ENCODE assay signal across 10 cellular contexts in the genomic region with DNA sequence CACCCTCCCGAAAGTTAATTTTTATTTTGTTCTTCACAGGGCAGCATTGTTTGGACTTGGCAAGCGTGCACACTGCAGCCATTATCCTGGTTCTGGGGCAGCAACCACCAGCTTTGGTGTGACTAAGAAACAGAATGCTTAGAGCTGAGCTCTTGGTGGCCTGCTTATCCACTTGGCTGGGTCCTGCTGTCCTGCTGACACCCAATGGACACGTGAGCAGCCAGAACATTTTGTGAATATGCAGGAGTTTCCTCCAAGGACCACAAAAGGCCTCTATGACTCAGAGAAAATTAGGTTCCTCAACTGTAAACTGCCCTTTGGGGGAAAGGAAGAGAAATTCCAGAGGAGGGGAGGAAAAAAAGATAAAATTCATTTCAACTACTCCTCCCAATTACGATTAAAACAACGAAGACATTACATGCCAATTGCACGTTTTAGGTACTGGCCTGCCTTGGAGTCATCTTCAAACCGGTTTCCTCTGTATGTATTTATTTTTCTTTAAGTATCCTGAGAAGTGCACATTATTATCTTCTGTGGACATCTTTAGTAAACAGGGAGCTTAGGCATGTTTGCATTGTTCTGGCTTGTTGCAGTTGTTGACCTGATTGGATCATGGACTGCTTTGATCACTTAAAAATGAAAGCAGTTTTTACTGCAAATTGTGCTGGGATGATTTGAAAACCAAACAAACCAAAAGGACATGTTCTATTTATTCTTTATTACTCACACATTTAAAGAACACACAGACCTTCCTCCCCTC.
DNase-seq lines count a peak whose midpoint lies in the region; ATAC-seq and TF ChIP-seq lines count a peak whose summit lies in the region.
"Had no signal": no experiment of that assay in that cellular context is flagged by ENCODE, and none has a peak within 500 bp of the region (broad histone marks: within the 10 kb centered on the region; RNA-seq: fewer than 3 reads in every experiment).

No MANE protein-coding gene starts in this region.

- peak; percentile 61 for DNase-seq in AG08395 (ENCODE audit: low spot score)
- DNase-seq in NB4 (ENCODE audit: low read depth): peak; percentile 1
- no peak for DNase-seq in chondrocyte (ENCODE audit: low spot score)
- DNase-seq in GM10248 (ENCODE audit: extremely low spot score): no peak
- no peak for DNase-seq in activated CD4-positive, alpha-beta T cell treated with anti-CD3 and anti-CD28 coated beads, Interleukin-2, amount 50 U/mL, for 48 hours

- no peak for TF ChIP-seq CTCF in NB4 (IDR thresholded peaks at IDR 0.05; ENCODE audit: low read depth, low read length)
- TF ChIP-seq CTCF in chondrocyte (IDR thresholded peaks at IDR 0.05): no peak
- no peak for TF ChIP-seq CTCF in GM10248 (IDR thresholded peaks at IDR 0.05; ENCODE audit: control extremely low read depth, extremely low read depth, low read depth, missing control alignments)

- peaks cover 21% of the 10 kb centered on the region for H3K4me1 ChIP-seq in mesodermal cell (ENCODE audit: control insufficient read depth, insufficient read depth, low read length, poor library complexity, severe bottlenecking)

- no peak for TF ChIP-seq POLR2A in NB4 (IDR thresholded peaks at IDR 0.05; ENCODE audit: extremely low read depth, insufficient read length)

- H3K27ac Mint-ChIP-seq in chondrocyte (ENCODE audit: unreplicated experiment): peak overlapping the region; percentile 68
- no peak overlapping the region for H3K27ac Mint-ChIP-seq in stimulated activated memory B cell treated with anti-CD40 and anti-IgM and Interleukin-4, amounts not matched to agents 10 μg/mL and 1 μg/mL and 100 μg/mL, for 72 hours
- H3K27ac Mint-ChIP-seq: activated naive CD8-positive, alpha-beta T cell; stimulated activated naive CD8-positive, alpha-beta T cell treated with anti-CD3 and anti-CD28 coated beads, Interleukin-15, Interleukin-2, amounts not matched to agents 100 ng/mL and 50 ng/mL, for 24 hours had no signal

- H3K27ac ChIP-seq in mesodermal cell (ENCODE audit: low read depth, low read length, severe bottlenecking): peak overlapping the region; percentile 76

- peaks cover 2% of the 10 kb centered on the region for H3K36me3 Mint-ChIP-seq in chondrocyte (ENCODE audit: low read depth)
- H3K36me3 Mint-ChIP-seq in stimulated activated memory B cell treated with anti-CD40 and anti-IgM and Interleukin-4, amounts not matched to agents 10 μg/mL and 1 μg/mL and 100 μg/mL, for 72 hours: peaks cover 6% of the 10 kb centered on the region

- H3K27me3 Mint-ChIP-seq in chondrocyte (ENCODE audit: low read depth): no peaks in the 10 kb centered on the region
- H3K27me3 Mint-ChIP-seq in stimulated activated memory B cell treated with anti-CD40 and anti-IgM and Interleukin-4, amounts not matched to agents 10 μg/mL and 1 μg/mL and 100 μg/mL, for 72 hours: no peaks in the 10 kb centered on the region
- H3K27me3 Mint-ChIP-seq: stimulated activated naive CD8-positive, alpha-beta T cell treated with anti-CD3 and anti-CD28 coated beads, Interleukin-15, Interleukin-2, amounts not matched to agents 100 ng/mL and 50 ng/mL, for 24 hours had no signal

- no peaks in the 10 kb centered on the region for H3K36me3 ChIP-seq in mesodermal cell (ENCODE audit: control insufficient read depth, insufficient read depth, low read length)

- H3K9me3 ChIP-seq in mesodermal cell (ENCODE audit: control insufficient read depth, low read length): no peaks in the 10 kb centered on the region

- 81 to 83% methylated on average over 1 to 6 of the region's 7 CpGs for WGBS in mesodermal cell (ENCODE audit: insufficient coverage in 2 of 2), 2 experiments

- H3K4me1 Mint-ChIP-seq in chondrocyte (ENCODE audit: low read depth): peaks cover 29% of the 10 kb centered on the region
- no peaks in the 10 kb centered on the region for H3K4me1 Mint-ChIP-seq in stimulated activated memory B cell treated with anti-CD40 and anti-IgM and Interleukin-4, amounts not matched to agents 10 μg/mL and 1 μg/mL and 100 μg/mL, for 72 hours

- H3K4me3 ChIP-seq in NB4 (ENCODE audit: low read depth, low read length) (no peak overlapping the region), mesodermal cell (ENCODE audit: extremely low read depth, insufficient read depth, low read length, poor library complexity, severe bottlenecking) (no peak overlapping the region)

- peaks cover 8% of the 10 kb centered on the region for H3K9me3 Mint-ChIP-seq in chondrocyte (ENCODE audit: low read depth)
- peaks cover 13% of the 10 kb centered on the region for H3K9me3 Mint-ChIP-seq in stimulated activated memory B cell treated with anti-CD40 and anti-IgM and Interleukin-4, amounts not matched to agents 10 μg/mL and 1 μg/mL and 100 μg/mL, for 72 hours

- no peak overlapping the region for H3K4me3 Mint-ChIP-seq in chondrocyte (ENCODE audit: unreplicated experiment)
- no peak overlapping the region for H3K4me3 Mint-ChIP-seq in stimulated activated memory B cell treated with anti-CD40 and anti-IgM and Interleukin-4, amounts not matched to agents 10 μg/mL and 1 μg/mL and 100 μg/mL, for 72 hours
- H3K4me3 Mint-ChIP-seq: activated naive CD8-positive, alpha-beta T cell; stimulated activated naive CD8-positive, alpha-beta T cell treated with anti-CD3 and anti-CD28 coated beads, Interleukin-15, Interleukin-2, amounts not matched to agents 100 ng/mL and 50 ng/mL, for 24 hours had no signal

- POLR2A ChIA-PET in GM10248 (lab: Yijun Ruan, JAX): no interaction called here

- no peak for ATAC-seq in HG02840 (IDR thresholded peaks at IDR 0.05; ENCODE audit: low FRiP score, unreplicated experiment)
- no peak for ATAC-seq in stimulated activated memory B cell treated with anti-CD40 and anti-IgM and Interleukin-4, amounts not matched to agents 10 μg/mL and 1 μg/mL and 100 μg/mL, for 72 hours

- CTCF ChIA-PET in GM10248 (lab: Yijun Ruan, JAX): no interaction called here

Comparison
In these comparisons a context has a peak if more than half of its experiments do, and no peak if none do; other contexts are left out.
1. DNase-seq: peak in AG08395 (single experiment) and NB4 (single experiment); none in chondrocyte (single experiment), GM10248 (single experiment) and activated CD4-positive, alpha-beta T cell treated with anti-CD3 and anti-CD28 coated beads, Interleukin-2, amount 50 U/mL, for 48 hours (0 of 2).